Comparison of ENCODE assay signal across 23 cellular contexts in the genomic region with DNA sequence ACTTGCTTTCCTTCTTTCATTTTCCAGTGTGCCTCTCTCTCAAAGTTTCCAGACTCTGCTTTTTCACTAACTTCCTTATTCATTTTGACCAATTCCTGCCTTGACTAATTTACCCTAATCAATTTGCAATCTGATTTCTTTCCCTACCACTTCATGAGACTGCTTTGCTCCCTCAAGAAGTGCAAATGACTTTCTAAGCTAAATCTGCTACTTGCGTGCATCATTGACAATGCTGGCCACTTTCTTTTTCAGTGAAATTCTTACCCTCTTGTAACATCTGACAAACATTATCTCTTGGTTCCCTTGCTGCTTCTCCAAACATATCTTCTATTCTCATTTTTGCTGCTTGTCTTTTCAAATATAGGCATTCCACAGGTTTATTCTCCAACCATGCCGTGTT.
"Had no signal": no experiment of that assay in that cellular context is flagged by ENCODE, and none has a peak within 500 bp of the region (broad histone marks: within the 10 kb centered on the region; RNA-seq: fewer than 3 reads in every experiment).

No MANE protein-coding gene starts in this region.

- H3K4me1 ChIP-seq: Peyer's patch, SJCRH30 had no signal

- H3K9me3 ChIP-seq: Peyer's patch had no signal

- ATAC-seq: Right ventricle myocardium inferior, SK-N-SH treated with all-trans-retinoic acid at 6 μM for 48 hours had no signal

- H3K27ac ChIP-seq: PC-9, Peyer's patch, SJCRH30 had no signal

- H3K4me3 ChIP-seq: PC-9, Peyer's patch, SJCRH30 had no signal

- H3K27me3 ChIP-seq: Peyer's patch, SJCRH30 had no signal

- H3K36me3 ChIP-seq: Peyer's patch had no signal

- DNase-seq: KBM-7; MV-4-11; NCI-H1048; NCI-H1105; NCI-H1417; NCI-H1436 treated with DMSO at 0.1 percent for 48 hours; NCI-H1694; NCI-H187 treated with DMSO at 0.1 percent for 48 hours; NCI-H2029 treated with DMSO at 0.1 percent for 48 hours; NCI-H2171 treated with DMSO at 0.1 percent for 48 hours; NCI-H345; NCI-H446 treated with DMSO at 0.1 percent for 48 hours; NCI-H510A treated with DMSO at 0.1 percent for 48 hours; NCI-H526; NCI-H748 treated with DMSO at 0.1 percent for 48 hours; NK-92 treated with Interleukin-12 subunit alpha and Interleukin-12 subunit beta, amount 100 ng/mL, for 24 hours; OCI-M1; Peyer's patch; SHP77 treated with DMSO at 0.1 percent for 48 hours; SJCRH30 had no signal
